25 cellular contexts compared by ENCODE assay signal in the genomic region with DNA sequence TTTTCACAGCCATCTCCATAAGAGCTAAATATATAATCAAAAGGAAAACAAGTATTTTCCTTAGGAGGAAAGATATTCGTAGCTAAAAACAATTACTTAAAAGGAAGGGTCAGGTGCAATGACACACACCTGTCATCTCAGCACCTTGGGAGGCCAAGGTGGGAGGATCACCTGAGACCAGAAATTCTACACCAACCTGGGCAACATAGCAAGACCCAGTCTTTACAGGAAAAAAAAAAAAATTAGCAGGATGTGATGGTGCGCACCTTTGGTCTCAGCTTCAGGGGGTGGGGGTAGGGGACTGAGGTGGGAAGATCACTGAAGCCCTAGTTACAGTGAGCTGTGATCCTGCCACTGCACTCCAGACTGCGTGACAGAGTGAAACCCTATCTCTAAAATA. TPM values are rescaled to one million over a fixed set of nuclear protein-coding genes. Genes with fewer than 3 reads are reported as not detected.
DNase-seq lines count a peak whose midpoint lies in the region; ATAC-seq, FAIRE-seq and TF ChIP-seq lines count a peak whose summit lies in the region.
"Had no signal": no experiment of that assay in that cellular context is flagged by ENCODE, and none has a peak within 500 bp of the region (broad histone marks: within the 10 kb centered on the region; RNA-seq: fewer than 3 reads in every experiment).

No MANE protein-coding gene starts in this region.

- in situ Hi-C loops in HepG2 (cut with HindIII; ENCODE audit: extremely low pct_ligation_motif_present, low pct_unique_long_range_greater_than_20kb), result no loop called here

- intact Hi-C loops in HepG2 (cut with micrococcal nuclease; ENCODE audit: unreplicated experiment), result no loop called here
- intact Hi-C loops in right lobe of liver (cut with DNase I), result no loop called here

- H2AFZ ChIP-seq in HepG2 (ENCODE audit: low read length) (no peak overlapping the region), Loucy (ENCODE audit: low read length) (no peak overlapping the region)

- peaks cover 39 to 63% of the 10 kb centered on the region in 2 donors for H3K4me1 Mint-ChIP-seq in effector memory CD8-positive, alpha-beta T cell (ENCODE audit: low read depth in 2 of 2)

- BruUV-seq in HepG2 (replicated peaks; lab: Mats Ljungman, UMichigan), result no TSS peak

- TF ChIP-seq RAD21 in HepG2 (CRISPR knock-in tag; IDR thresholded peaks at IDR 0.05), result no peak

- peak overlapping the region; percentile 7 to 49 for H3K27ac Mint-ChIP-seq in effector memory CD8-positive, alpha-beta T cell

- H3K9me2 ChIP-seq in Loucy (replicated peaks; ENCODE audit: low read depth, low read length), result no peaks in the 10 kb centered on the region

- no peak overlapping the region for H3K9ac ChIP-seq in HepG2 (ENCODE audit: insufficient read depth, low read depth, low read length)
- H3K9ac ChIP-seq in Loucy (ENCODE audit: low read depth, low read length, poor library complexity, severe bottlenecking), result no peak overlapping the region

- TF ChIP-seq POLR2A in HepG2 (IDR thresholded peaks at IDR 0.05; ENCODE audit: insufficient read depth in 1 of 2, low read depth in 2 of 2, low read length in 2 of 2) (no peak), right lobe of liver (IDR thresholded peaks at IDR 0.05) (no peak)

- POLR2A ChIA-PET in HepG2 (lab: Yijun Ruan, JAX), result no interaction called here

- TF ChIP-seq CTCF in HepG2 (CRISPR knock-in tag; IDR thresholded peaks at IDR 0.05), result no peak
- TF ChIP-seq CTCF in right lobe of liver (IDR thresholded peaks at IDR 0.05), result no peak
- TF ChIP-seq CTCF in Loucy (conservative IDR thresholded peaks at IDR 0.05; ENCODE audit: low read length), result no peak

- H3K9me3 ChIP-seq in HepG2 (ENCODE audit: low read length) (no peaks in the 10 kb centered on the region), right lobe of liver (no peaks in the 10 kb centered on the region), Loucy (ENCODE audit: insufficient read depth, low read depth, low read length) (no peaks in the 10 kb centered on the region)

- no peak overlapping the region for H3K4me2 ChIP-seq in HepG2 (ENCODE audit: low read depth, low read length)
- H3K4me2 ChIP-seq in Loucy (ENCODE audit: low read depth, low read length, poor library complexity, severe bottlenecking), result peak overlapping the region; percentile 78

- peaks cover 91% of the 10 kb centered on the region for H3K79me2 ChIP-seq in HepG2 (ENCODE audit: insufficient read depth, low read length)
- H3K79me2 ChIP-seq in Loucy (ENCODE audit: insufficient read depth, low read length), result peaks cover 100% of the 10 kb centered on the region

- H3K4me3 ChIP-seq in HepG2 (replicated peaks in 1 of 3; ENCODE audit: insufficient read depth in 1 of 3, low read depth in 2 of 3, low read length in 3 of 3) (no peak overlapping the region), right lobe of liver (no peak overlapping the region), Loucy (ENCODE audit: low read length, poor library complexity, severe bottlenecking) (peak overlapping the region; percentile 47)

- H3F3A ChIP-seq in Loucy (ENCODE audit: low read depth), result no peaks in the 10 kb centered on the region

- no peak for FAIRE-seq in HepG2 (lab: Jason Lieb, UNC)
- FAIRE-seq: HTR-8/SVneo had no signal

- H3K9me3 Mint-ChIP-seq in effector memory CD8-positive, alpha-beta T cell, result peaks cover 0 to 2% of the 10 kb centered on the region in 2 donors
- H3K9me3 Mint-ChIP-seq: CD4-positive, CD25-positive, alpha-beta regulatory T cell had no signal

- no peaks in the 10 kb centered on the region for H3K27me3 Mint-ChIP-seq in effector memory CD8-positive, alpha-beta T cell
- H3K27me3 Mint-ChIP-seq: CD4-positive, CD25-positive, alpha-beta regulatory T cell had no signal

- CTCF ChIA-PET in HepG2 (lab: Yijun Ruan, JAX; ENCODE audit: low intra/inter-chr PET ratio, low total read pairs), result no interaction called here

- no peak for DNase-seq in HepG2 (ENCODE audit: low spot score)
- DNase-seq in right lobe of liver, result no peak
- no peak for DNase-seq in effector memory CD8-positive, alpha-beta T cell
- no peak for DNase-seq in activated CD4-positive, alpha-beta T cell treated with anti-CD3 and anti-CD28 coated beads, Interleukin-2, amount 50 U/mL, for 1 hour
- DNase-seq: 8988T; ACHN; CD4-positive, CD25-positive, alpha-beta regulatory T cell; COR-L47; GOT3; IMR-90; NCI-H1092; NCI-H1417 treated with DMSO at 0.1 percent for 48 hours; NCI-H1694 treated with DMSO at 0.1 percent for 48 hours; NCI-H2081; NCI-H2227 treated with DMSO at 0.1 percent for 48 hours; NCI-H510A; NCI-H69; SHP77 had no signal

- ATAC-seq in HepG2, result no peak
- no peak for ATAC-seq in right lobe of liver
- no peak for ATAC-seq in effector memory CD8-positive, alpha-beta T cell (replicated peaks)
- ATAC-seq in HG03460 (IDR thresholded peaks at IDR 0.05; ENCODE audit: unreplicated experiment), result no peak
- no peak for ATAC-seq in HG02623 (IDR thresholded peaks at IDR 0.05; ENCODE audit: unreplicated experiment)
- ATAC-seq: HCT116, Panc1 had no signal

- H3K27me3 ChIP-seq in HepG2 (ENCODE audit: control insufficient read depth in 1 of 2, insufficient read depth in 2 of 2, low read length in 2 of 2) (no peaks in the 10 kb centered on the region), right lobe of liver (no peaks in the 10 kb centered on the region), Loucy (ENCODE audit: insufficient read depth, low read length, poor library complexity, severe bottlenecking) (no peaks in the 10 kb centered on the region)

- peaks cover 30% of the 10 kb centered on the region for H3K36me3 Mint-ChIP-seq in effector memory CD8-positive, alpha-beta T cell (ENCODE audit: insufficient read depth)

- H4K20me1 ChIP-seq in HepG2 (ENCODE audit: insufficient read depth, low read length) (peaks cover 20% of the 10 kb centered on the region), Loucy (ENCODE audit: insufficient read depth, low read length, poor library complexity, severe bottlenecking) (peaks cover 85% of the 10 kb centered on the region)

- H3K4me1 ChIP-seq in HepG2 (ENCODE audit: insufficient read depth, low read length) (peaks cover 34% of the 10 kb centered on the region), right lobe of liver (peaks cover 0 to 25% (median 0%) of the 10 kb centered on the region in 4 donors), Loucy (ENCODE audit: insufficient read depth, low read length, poor library complexity, severe bottlenecking) (peaks cover 62% of the 10 kb centered on the region)

- H3K36me3 ChIP-seq in HepG2 (replicated peaks in 1 of 2; ENCODE audit: control insufficient read depth in 1 of 2, insufficient read depth in 2 of 2, low read length in 2 of 2), result peaks cover 7 to 28% of the 10 kb centered on the region in 2 experiments; a peak in 4 of 5 replicates
- H3K36me3 ChIP-seq in right lobe of liver, result peaks cover 0 to 21% (median 5%) of the 10 kb centered on the region in 4 donors
- peaks cover 26% of the 10 kb centered on the region for H3K36me3 ChIP-seq in Loucy (ENCODE audit: insufficient read depth, low read length)

- H3K27ac ChIP-seq in HepG2 (ENCODE audit: extremely low read length, insufficient read depth, low read length), result no peak overlapping the region
- no peak overlapping the region for H3K27ac ChIP-seq in right lobe of liver
- H3K27ac ChIP-seq: RWPE1 had no signal

- whole genome bisulfite sequencing in HepG2 (ENCODE audit: low lambda C conversion rate), result 98% methylated on average over 3 of the region's 3 CpGs
- 74% methylated on average over 3 of the region's 3 CpGs for WGBS in right lobe of liver (ENCODE audit: insufficient coverage, low coverage, low lambda C conversion rate, missing lambda C conversion rate)

- H3K4me3 Mint-ChIP-seq in effector memory CD8-positive, alpha-beta T cell, result peak overlapping the region; percentile 8 to 23

- TF ChIP-seq EP300 in HepG2 (IDR thresholded peaks at IDR 0.05; ENCODE audit: low read depth in 2 of 2, low read length in 2 of 2), result no peak
- no peak for TF ChIP-seq EP300 in HepG2 (CRISPR knock-in tag; IDR thresholded peaks at IDR 0.05; ENCODE audit: borderline replicate concordance)

TF ChIP-seq in HepG2, 621 proteins besides CTCF, POLR2A, EP300 and RAD21 (continues in another document):
- TF ChIP-seq ZNF121 (CRISPR knock-in tag; IDR thresholded peaks at IDR 0.05) (peak; percentile 48; the same call in 1 of the 2 replicates), ZNF558 (CRISPR knock-in tag; IDR thresholded peaks at IDR 0.05; ENCODE audit: borderline replicate concordance) (no peak)

RNA-seq across cellular contexts. Expression of gene TNPO3, which starts 11.9 kb away (rescaled TPM):
- 44.6 and 61.5 TPM in 2 replicates for total RNA-seq in HepG2 (2016; rRNA removed; fragmentation: Illumina TruSeq; extraction: Trizol)
- total RNA-seq in HepG2 (2016; cell fraction: cytosol; rRNA removed; fragmentation: Illumina TruSeq; extraction: Trizol; ENCODE audit: low read depth), result 14.8 and 16.2 TPM in 2 replicates
- total RNA-seq in HepG2 (2016; cell fraction: insoluble cytoplasmic fraction; rRNA removed; fragmentation: Illumina TruSeq; extraction: Trizol), result 44.0 and 55.4 TPM in 2 replicates
- total RNA-seq in HepG2 (2016; cell fraction: membrane; rRNA removed; fragmentation: Illumina TruSeq; extraction: Trizol), result 20.9 and 21.8 TPM in 2 replicates
- total RNA-seq in HepG2 (2016; cell fraction: nucleus; rRNA removed; fragmentation: Illumina TruSeq; extraction: Trizol), result 29.8 and 32.3 TPM in 2 replicates
- polyA plus RNA-seq in HepG2 (2011; rRNA removed), result 22.1 and 23.8 TPM in 2 replicates
- 18.9 and 23.0 TPM in 2 replicates for polyA plus RNA-seq in HepG2 (2011; cell fraction: cytosol; rRNA removed)
- polyA plus RNA-seq in HepG2 (2011; cell fraction: nucleus; rRNA removed), result 28.9 and 32.0 TPM in 2 replicates
- polyA plus RNA-seq in HepG2 (2012), result 24.4 and 25.7 TPM in 2 replicates
- polyA plus RNA-seq in HepG2 (2016; cell fraction: cytosol; fragmentation: Illumina TruSeq; extraction: Trizol; ENCODE audit: low read depth), result 2.0 and 2.3 TPM in 2 replicates
- 38.1 and 39.8 TPM in 2 replicates for polyA plus RNA-seq in HepG2 (2016; cell fraction: insoluble cytoplasmic fraction; fragmentation: Illumina TruSeq; extraction: Trizol; ENCODE audit: low read depth)
- polyA plus RNA-seq in HepG2 (2016; cell fraction: membrane; fragmentation: Illumina TruSeq; extraction: Trizol; ENCODE audit: low read depth), result 6.9 and 8.1 TPM in 2 replicates
- 26.3 and 27.2 TPM in 2 replicates for polyA plus RNA-seq in HepG2 (2016; cell fraction: nucleus; fragmentation: Illumina TruSeq; extraction: Trizol; ENCODE audit: insufficient read depth, low read depth)
- 49.1 and 105 TPM in 2 replicates for polyA minus RNA-seq in HepG2 (2011; rRNA and poly(A)+ RNA removed; ENCODE audit: low replicate concordance)
- polyA minus RNA-seq in HepG2 (2011; cell fraction: cytosol; rRNA and poly(A)+ RNA removed), result 24.7 and 27.5 TPM in 2 replicates
- polyA minus RNA-seq in HepG2 (2011; cell fraction: nucleus; rRNA and poly(A)+ RNA removed), result 42.5 and 58.9 TPM in 2 replicates
- 10 to 100 TPM; 15.2 to 30.2 (median 22.2) TPM for total RNA-seq in right lobe of liver
